25 cellular contexts compared by ENCODE assay signal in genomic region chr11:131670876-131671275, GRCh38.
"Had no signal": no experiment of that assay in that cellular context is flagged by ENCODE, and none has a peak within 500 bp of the region (broad histone marks: within the 10 kb centered on the region; RNA-seq: fewer than 3 reads in every experiment).

No MANE protein-coding gene starts in this region.

- H3K36me3 Mint-ChIP-seq: activated CD8-positive, alpha-beta memory T cell treated with anti-CD3 and anti-CD28 coated beads, Interleukin-2, amount 10 ng/mL, durations not matched to agents 7 days and 5 days; activated naive CD4-positive, alpha-beta T cell treated with anti-CD3 and anti-CD28 coated beads, Interleukin-2, amount 50 U/mL, for 24 hours; immature natural killer cell had no signal

- H3K27me3 Mint-ChIP-seq: activated CD4-positive, alpha-beta T cell treated with anti-CD3 and anti-CD28 coated beads, Interleukin-2, amount 10 ng/mL, durations not matched to agents 7 days and 5 days; activated CD8-positive, alpha-beta memory T cell treated with anti-CD3 and anti-CD28 coated beads, Interleukin-2, amount 10 ng/mL, durations not matched to agents 7 days and 5 days; activated CD8-positive, alpha-beta T cell treated with anti-CD3 and anti-CD28 coated beads for 36 hours; stimulated activated naive CD8-positive, alpha-beta T cell treated with anti-CD3 and anti-CD28 coated beads, Interleukin-15, Interleukin-2, amounts not matched to agents 100 ng/mL and 50 ng/mL, for 24 hours had no signal

- H3K9me3 Mint-ChIP-seq: activated CD4-positive, alpha-beta T cell treated with anti-CD3 and anti-CD28 coated beads, Interleukin-2, amount 10 ng/mL, durations not matched to agents 7 days and 5 days; activated CD8-positive, alpha-beta T cell treated with anti-CD3 and anti-CD28 coated beads for 36 hours; activated naive CD4-positive, alpha-beta T cell treated with anti-CD3 and anti-CD28 coated beads, Interleukin-2, amount 50 U/mL, for 24 hours; activated T-helper 1 cell treated with anti-CD3 and anti-CD28 coated beads, Interleukin-12 subunit alpha, Interleukin-12 subunit beta, Interleukin-2, Interleukin-4 antibody, amounts not matched to agents 30 ng/mL and 10 ng/mL and 1 ng/mL, durations not matched to agents 14 hours and 24 hours and 36 hours; nephron; stimulated activated naive CD8-positive, alpha-beta T cell treated with anti-CD3 and anti-CD28 coated beads, Interleukin-15, Interleukin-2, amounts not matched to agents 100 ng/mL and 50 ng/mL, for 24 hours had no signal

- H3K9ac ChIP-seq: SK-N-SH had no signal

- DNase-seq: activated CD4-positive, alpha-beta T cell treated with anti-CD3 and anti-CD28 coated beads, Interleukin-2, amount 10 ng/mL, durations not matched to agents 7 days and 5 days; activated CD8-positive, alpha-beta memory T cell treated with anti-CD3 and anti-CD28 coated beads, Interleukin-2, amount 10 ng/mL, durations not matched to agents 7 days and 5 days; activated CD8-positive, alpha-beta T cell treated with anti-CD3 and anti-CD28 coated beads for 36 hours; activated gamma-delta T cell treated with Interleukin-2 at 50 U/mL for 16 hours; activated T-cell treated with anti-CD3 and anti-CD28 coated beads for 4 hours; effector CD4-positive, alpha-beta T cell; erythroblast; foreskin fibroblast; glutamatergic neuron; immature natural killer cell; kidney glomerular epithelial cell; left ventricle myocardium superior; mammary epithelial cell; SK-N-SH; stimulated activated CD4-positive, alpha-beta T cell treated with anti-CD3 and anti-CD28 coated beads, Interleukin-4, amount 100 ng/mL, for 4 hours had no signal

- H3K9me3 ChIP-seq: ascending aorta, prostate gland, SK-N-SH, tibial nerve, vagina had no signal

- H3K27ac ChIP-seq: ascending aorta, hepatocyte, prostate gland, tibial nerve, vagina had no signal

- H3K4me1 Mint-ChIP-seq: activated CD4-positive, alpha-beta T cell treated with anti-CD3 and anti-CD28 coated beads, Interleukin-2, amount 10 ng/mL, durations not matched to agents 7 days and 5 days; immature natural killer cell had no signal

- H3K4me1 ChIP-seq: ascending aorta, prostate gland, vagina had no signal

- H3K79me2 ChIP-seq: hepatocyte had no signal

- H3K36me3 ChIP-seq: ascending aorta, prostate gland, tibial nerve, vagina had no signal

- H3K27ac Mint-ChIP-seq: activated CD4-positive, alpha-beta T cell treated with anti-CD3 and anti-CD28 coated beads, Interleukin-2, amount 10 ng/mL, durations not matched to agents 7 days and 5 days; activated CD8-positive, alpha-beta memory T cell treated with anti-CD3 and anti-CD28 coated beads, Interleukin-2, amount 10 ng/mL, durations not matched to agents 7 days and 5 days; activated CD8-positive, alpha-beta T cell treated with anti-CD3 and anti-CD28 coated beads for 36 hours; activated naive CD4-positive, alpha-beta T cell treated with anti-CD3 and anti-CD28 coated beads, Interleukin-2, amount 50 U/mL, for 24 hours; activated T-helper 1 cell treated with anti-CD3 and anti-CD28 coated beads, Interleukin-12 subunit alpha, Interleukin-12 subunit beta, Interleukin-2, Interleukin-4 antibody, amounts not matched to agents 30 ng/mL and 10 ng/mL and 1 ng/mL, durations not matched to agents 14 hours and 24 hours and 36 hours; immature natural killer cell; stimulated activated naive CD8-positive, alpha-beta T cell treated with anti-CD3 and anti-CD28 coated beads, Interleukin-15, Interleukin-2, amounts not matched to agents 100 ng/mL and 50 ng/mL, for 24 hours had no signal

- H3K4me2 ChIP-seq: hepatocyte, SK-N-SH had no signal

- H2AFZ ChIP-seq: hepatocyte had no signal

- H3K4me3 ChIP-seq: ascending aorta, hepatocyte, prostate gland, tibial nerve, vagina had no signal

- ATAC-seq: activated CD4-positive, CD25-positive, alpha-beta regulatory T cell treated with anti-CD3 and anti-CD28 coated beads, Interleukin-2, amount 50 U/mL, for 24 hours; activated CD8-positive, alpha-beta memory T cell treated with anti-CD3 and anti-CD28 coated beads, Interleukin-2, amount 10 ng/mL, durations not matched to agents 7 days and 5 days; activated CD8-positive, alpha-beta T cell treated with anti-CD3 and anti-CD28 coated beads for 36 hours; left ventricle myocardium superior had no signal

- H3K4me3 Mint-ChIP-seq: activated CD4-positive, alpha-beta T cell treated with anti-CD3 and anti-CD28 coated beads, Interleukin-2, amount 10 ng/mL, durations not matched to agents 7 days and 5 days; activated CD8-positive, alpha-beta memory T cell treated with anti-CD3 and anti-CD28 coated beads, Interleukin-2, amount 10 ng/mL, durations not matched to agents 7 days and 5 days; activated CD8-positive, alpha-beta T cell treated with anti-CD3 and anti-CD28 coated beads for 36 hours; activated naive CD4-positive, alpha-beta T cell treated with anti-CD3 and anti-CD28 coated beads, Interleukin-2, amount 50 U/mL, for 24 hours; activated T-helper 1 cell treated with anti-CD3 and anti-CD28 coated beads, Interleukin-12 subunit alpha, Interleukin-12 subunit beta, Interleukin-2, Interleukin-4 antibody, amounts not matched to agents 30 ng/mL and 10 ng/mL and 1 ng/mL, durations not matched to agents 14 hours and 24 hours and 36 hours; immature natural killer cell; nephron; stimulated activated naive CD8-positive, alpha-beta T cell treated with anti-CD3 and anti-CD28 coated beads, Interleukin-15, Interleukin-2, amounts not matched to agents 100 ng/mL and 50 ng/mL, for 24 hours had no signal

- H3K27me3 ChIP-seq: ascending aorta, tibial nerve, vagina had no signal
